Comparison of ENCODE assay signal across 15 cellular contexts in genomic region chr16:20846030-20846429, GRCh38.
"Had no signal": no experiment of that assay in that cellular context is flagged by ENCODE, and none has a peak within 500 bp of the region (broad histone marks: within the 10 kb centered on the region; RNA-seq: fewer than 3 reads in every experiment).

No MANE protein-coding gene starts in this region.

- ATAC-seq: gastrocnemius medialis, left lung had no signal

- H3K4me3 Mint-ChIP-seq: nephron had no signal

- H3K27ac Mint-ChIP-seq: nephron had no signal

- H3K36me3 Mint-ChIP-seq: immature natural killer cell had no signal

- DNase-seq: effector CD4-positive, alpha-beta T cell; gastrocnemius medialis; immature natural killer cell; left lung; mesenchymal stem cell; midbrain; occipital lobe; retina; sigmoid colon; stimulated activated CD4-positive, alpha-beta T cell treated with anti-CD3 and anti-CD28 coated beads, Interleukin-2, amount 100 ng/mL, for 24 hours; stimulated activated CD4-positive, alpha-beta T cell treated with anti-CD3 and anti-CD28 coated beads, Interleukin-4, amount 100 ng/mL, for 4 hours; stimulated activated naive CD4-positive, alpha-beta T cell; stomach; transverse colon had no signal

- H3K9me3 Mint-ChIP-seq: immature natural killer cell, nephron had no signal
